In genomic region chr17:38428643-38429371, GRCh38 we compare ENCODE assay signal across 8 cellular contexts. TPM values are rescaled to one million over a fixed set of nuclear protein-coding genes. Genes with fewer than 3 reads are reported as not detected.
DNase-seq lines count a peak whose midpoint lies in the region; ATAC-seq and TF ChIP-seq lines count a peak whose summit lies in the region.

No MANE protein-coding gene starts in this region.

- peaks cover 3% of the 10 kb centered on the region for H4K20me1 ChIP-seq in neural progenitor cell (ENCODE audit: low read depth)

- no peak for TF ChIP-seq CTCF in neural progenitor cell (IDR thresholded peaks at IDR 0.05)

- intact Hi-C loops in head of caudate nucleus (cut with DNase I) = loop anchor here (5.0 kb wide), 1 partner anchor 53 kb away; no protein-coding TSS in a partner anchor

- H3K4me1 Mint-ChIP-seq in activated T-cell treated with anti-CD3 and anti-CD28 coated beads, Interleukin-2, amount 50 U/mL, for 72 hours (ENCODE audit: low read depth) = peaks cover 13% of the 10 kb centered on the region
- H3K4me1 Mint-ChIP-seq in neural progenitor cell = peaks cover 27% of the 10 kb centered on the region

- peak overlapping the region; percentile 19 for H2AFZ ChIP-seq in neural progenitor cell (replicated peaks)

- H3K79me2 ChIP-seq in neural progenitor cell (ENCODE audit: low read depth) = peaks cover 6% of the 10 kb centered on the region

- no peak overlapping the region for H3K9ac ChIP-seq in neural progenitor cell

- peak overlapping the region; percentile 38 to 58 for H3K4me3 Mint-ChIP-seq in activated T-cell treated with anti-CD3 and anti-CD28 coated beads, Interleukin-2, amount 50 U/mL, for 72 hours
- H3K4me3 Mint-ChIP-seq in neural progenitor cell = peak overlapping the region; percentile 77

- DNase-seq in stimulated activated CD4-positive, alpha-beta T cell treated with anti-CD3 and anti-CD28 coated beads, Interleukin-4, amount 100 ng/mL, for 1 hour = peak; percentile 10
- no peak for DNase-seq in stimulated activated CD4-positive, alpha-beta T cell treated with anti-CD3 and anti-CD28 coated beads, Interleukin-2, amount 100 ng/mL, for 48 hours
- DNase-seq in activated T-cell treated with anti-CD3 and anti-CD28 coated beads, Interleukin-2, amount 50 U/mL, for 72 hours = peak; percentile 26 to 32
- peak; percentile 75 to 96 (median 89) for DNase-seq in head of caudate nucleus
- peak; percentile 58 for DNase-seq in neural progenitor cell (ENCODE audit: low spot score)
- no peak for DNase-seq in OCI-M2 (lab: John Stamatoyannopoulos, UW; ENCODE audit: unreplicated experiment)

- peak overlapping the region; percentile 97 for H3K4me2 ChIP-seq in neural progenitor cell

- H3K9me3 ChIP-seq in neural progenitor cell (ENCODE audit: low read depth) = no peaks in the 10 kb centered on the region

- H3K36me3 Mint-ChIP-seq in activated T-cell treated with anti-CD3 and anti-CD28 coated beads, Interleukin-2, amount 50 U/mL, for 72 hours (ENCODE audit: insufficient read depth in 2 of 2) = no peaks in the 10 kb centered on the region
- no peaks in the 10 kb centered on the region for H3K36me3 Mint-ChIP-seq in neural progenitor cell

- ATAC-seq in activated T-cell treated with anti-CD3 and anti-CD28 coated beads, Interleukin-2, amount 50 U/mL, for 72 hours (replicated peaks in 1 of 2) = peak; percentile 28 to 43
- ATAC-seq in GM18873 (IDR thresholded peaks at IDR 0.05; ENCODE audit: low FRiP score, unreplicated experiment) (no peak), GM21528 (IDR thresholded peaks at IDR 0.05; ENCODE audit: low FRiP score, unreplicated experiment) (no peak)

- H3K27me3 Mint-ChIP-seq in activated T-cell treated with anti-CD3 and anti-CD28 coated beads, Interleukin-2, amount 50 U/mL, for 72 hours (ENCODE audit: low read depth) = peaks cover 35% of the 10 kb centered on the region
- peaks cover 25% of the 10 kb centered on the region for H3K27me3 Mint-ChIP-seq in neural progenitor cell (ENCODE audit: insufficient read depth, low read depth)

- H3K4me3 ChIP-seq in neural progenitor cell = peak overlapping the region; percentile 66

- peaks cover 32% of the 10 kb centered on the region for H3F3A ChIP-seq in neural progenitor cell (ENCODE audit: low read depth)

- peaks cover 20% of the 10 kb centered on the region for H3K4me1 ChIP-seq in neural progenitor cell

- H3K27ac ChIP-seq in neural progenitor cell = no peak overlapping the region

- H3K27me3 ChIP-seq in neural progenitor cell = peaks cover 14% of the 10 kb centered on the region

- H3K9me3 Mint-ChIP-seq in activated T-cell treated with anti-CD3 and anti-CD28 coated beads, Interleukin-2, amount 50 U/mL, for 72 hours = no peaks in the 10 kb centered on the region
- H3K9me3 Mint-ChIP-seq in neural progenitor cell = no peaks in the 10 kb centered on the region

- no peaks in the 10 kb centered on the region for H3K36me3 ChIP-seq in neural progenitor cell

- no peak overlapping the region for H3K27ac Mint-ChIP-seq in activated T-cell treated with anti-CD3 and anti-CD28 coated beads, Interleukin-2, amount 50 U/mL, for 72 hours
- H3K27ac Mint-ChIP-seq in neural progenitor cell = no peak overlapping the region

RNA-seq across cellular contexts. Expression of gene ARHGAP23, which starts 0.5 kb away (rescaled TPM):
- total RNA-seq in activated T-cell treated with anti-CD3 and anti-CD28 coated beads, Interleukin-2, amount 50 U/mL, for 72 hours = 1 to 10 TPM; 2.6 to 2.7 TPM
- 6.1 and 14.2 TPM in 2 replicates for total RNA-seq in neural progenitor cell (ENCODE audit: low replicate concordance)

Comparison
In these comparisons a context has a peak if more than half of its experiments do, and no peak if none do; other contexts are left out.
1. DNase-seq: peak in stimulated activated CD4-positive, alpha-beta T cell treated with anti-CD3 and anti-CD28 coated beads, Interleukin-4, amount 100 ng/mL, for 1 hour (single experiment), activated T-cell treated with anti-CD3 and anti-CD28 coated beads, Interleukin-2, amount 50 U/mL, for 72 hours (2 of 2), head of caudate nucleus (42 of 42) and neural progenitor cell (single experiment); none in stimulated activated CD4-positive, alpha-beta T cell treated with anti-CD3 and anti-CD28 coated beads, Interleukin-2, amount 100 ng/mL, for 48 hours (0 of 2) and OCI-M2 (single experiment).
2. ATAC-seq: peak in activated T-cell treated with anti-CD3 and anti-CD28 coated beads, Interleukin-2, amount 50 U/mL, for 72 hours (2 of 2); none in GM18873 (single experiment) and GM21528 (single experiment).